4 cellular contexts compared by ENCODE assay signal in genomic region chr7:127089146-127089545, GRCh38.
"Had no signal": no experiment of that assay in that cellular context is flagged by ENCODE, and none has a peak within 500 bp of the region (broad histone marks: within the 10 kb centered on the region; RNA-seq: fewer than 3 reads in every experiment).

No MANE protein-coding gene starts in this region.

- DNase-seq: H9, HCEC 1CT, IMR-90 had no signal

- ATAC-seq: GM23338 had no signal

- H3K4me2 ChIP-seq: GM23338 had no signal

- H3K4me3 ChIP-seq: GM23338 had no signal

- H2AFZ ChIP-seq: GM23338 had no signal
